ENCODE assay signal across 1 cellular context in the genomic region with DNA sequence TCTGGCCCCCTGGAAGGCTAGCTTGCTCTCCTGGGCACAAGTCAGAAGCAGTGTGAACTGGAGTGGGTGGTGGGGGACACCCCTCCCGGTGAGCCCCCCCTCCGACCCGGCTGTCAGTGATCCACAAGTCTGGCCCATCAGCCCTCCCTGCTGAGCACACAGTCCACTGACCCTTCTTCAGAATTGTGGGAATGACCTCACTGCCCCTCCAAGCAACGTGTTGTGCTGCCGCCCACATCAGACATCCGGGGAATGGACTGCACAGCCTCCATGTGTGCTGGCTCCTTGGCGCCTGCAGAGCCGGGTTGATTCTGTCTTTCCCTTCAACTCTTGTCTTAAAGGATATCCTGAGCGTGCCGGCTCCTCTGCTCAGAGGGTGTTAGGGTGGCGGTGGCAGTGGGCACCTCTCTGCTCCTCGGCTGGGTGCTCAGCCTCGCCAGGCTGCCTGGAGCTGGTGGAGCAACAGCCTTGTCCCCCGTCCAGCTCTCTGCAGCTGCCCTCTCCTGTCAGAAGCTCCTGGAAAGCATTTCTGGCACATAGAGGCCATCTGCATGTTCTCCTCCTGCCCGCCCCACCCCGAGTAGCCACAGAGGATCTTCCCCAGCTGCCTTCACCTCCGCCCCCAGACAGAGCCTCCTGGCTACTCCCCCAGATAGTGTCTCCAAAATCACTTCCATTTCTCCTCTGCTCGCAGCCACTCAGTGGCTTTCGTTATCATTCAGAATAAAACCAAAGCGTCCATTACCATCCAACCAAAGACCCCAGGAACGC.
TF ChIP-seq lines count a peak whose summit lies in the region.

No MANE protein-coding gene starts in this region.

TF ChIP-seq in H1, 55 proteins besides CTCF, POLR2A, EP300 and RAD21:
- TF ChIP-seq NRF1 (IDR thresholded peaks at IDR 0.05; ENCODE audit: low read depth, low read length) = no peak
- TF ChIP-seq, protein P1, sequence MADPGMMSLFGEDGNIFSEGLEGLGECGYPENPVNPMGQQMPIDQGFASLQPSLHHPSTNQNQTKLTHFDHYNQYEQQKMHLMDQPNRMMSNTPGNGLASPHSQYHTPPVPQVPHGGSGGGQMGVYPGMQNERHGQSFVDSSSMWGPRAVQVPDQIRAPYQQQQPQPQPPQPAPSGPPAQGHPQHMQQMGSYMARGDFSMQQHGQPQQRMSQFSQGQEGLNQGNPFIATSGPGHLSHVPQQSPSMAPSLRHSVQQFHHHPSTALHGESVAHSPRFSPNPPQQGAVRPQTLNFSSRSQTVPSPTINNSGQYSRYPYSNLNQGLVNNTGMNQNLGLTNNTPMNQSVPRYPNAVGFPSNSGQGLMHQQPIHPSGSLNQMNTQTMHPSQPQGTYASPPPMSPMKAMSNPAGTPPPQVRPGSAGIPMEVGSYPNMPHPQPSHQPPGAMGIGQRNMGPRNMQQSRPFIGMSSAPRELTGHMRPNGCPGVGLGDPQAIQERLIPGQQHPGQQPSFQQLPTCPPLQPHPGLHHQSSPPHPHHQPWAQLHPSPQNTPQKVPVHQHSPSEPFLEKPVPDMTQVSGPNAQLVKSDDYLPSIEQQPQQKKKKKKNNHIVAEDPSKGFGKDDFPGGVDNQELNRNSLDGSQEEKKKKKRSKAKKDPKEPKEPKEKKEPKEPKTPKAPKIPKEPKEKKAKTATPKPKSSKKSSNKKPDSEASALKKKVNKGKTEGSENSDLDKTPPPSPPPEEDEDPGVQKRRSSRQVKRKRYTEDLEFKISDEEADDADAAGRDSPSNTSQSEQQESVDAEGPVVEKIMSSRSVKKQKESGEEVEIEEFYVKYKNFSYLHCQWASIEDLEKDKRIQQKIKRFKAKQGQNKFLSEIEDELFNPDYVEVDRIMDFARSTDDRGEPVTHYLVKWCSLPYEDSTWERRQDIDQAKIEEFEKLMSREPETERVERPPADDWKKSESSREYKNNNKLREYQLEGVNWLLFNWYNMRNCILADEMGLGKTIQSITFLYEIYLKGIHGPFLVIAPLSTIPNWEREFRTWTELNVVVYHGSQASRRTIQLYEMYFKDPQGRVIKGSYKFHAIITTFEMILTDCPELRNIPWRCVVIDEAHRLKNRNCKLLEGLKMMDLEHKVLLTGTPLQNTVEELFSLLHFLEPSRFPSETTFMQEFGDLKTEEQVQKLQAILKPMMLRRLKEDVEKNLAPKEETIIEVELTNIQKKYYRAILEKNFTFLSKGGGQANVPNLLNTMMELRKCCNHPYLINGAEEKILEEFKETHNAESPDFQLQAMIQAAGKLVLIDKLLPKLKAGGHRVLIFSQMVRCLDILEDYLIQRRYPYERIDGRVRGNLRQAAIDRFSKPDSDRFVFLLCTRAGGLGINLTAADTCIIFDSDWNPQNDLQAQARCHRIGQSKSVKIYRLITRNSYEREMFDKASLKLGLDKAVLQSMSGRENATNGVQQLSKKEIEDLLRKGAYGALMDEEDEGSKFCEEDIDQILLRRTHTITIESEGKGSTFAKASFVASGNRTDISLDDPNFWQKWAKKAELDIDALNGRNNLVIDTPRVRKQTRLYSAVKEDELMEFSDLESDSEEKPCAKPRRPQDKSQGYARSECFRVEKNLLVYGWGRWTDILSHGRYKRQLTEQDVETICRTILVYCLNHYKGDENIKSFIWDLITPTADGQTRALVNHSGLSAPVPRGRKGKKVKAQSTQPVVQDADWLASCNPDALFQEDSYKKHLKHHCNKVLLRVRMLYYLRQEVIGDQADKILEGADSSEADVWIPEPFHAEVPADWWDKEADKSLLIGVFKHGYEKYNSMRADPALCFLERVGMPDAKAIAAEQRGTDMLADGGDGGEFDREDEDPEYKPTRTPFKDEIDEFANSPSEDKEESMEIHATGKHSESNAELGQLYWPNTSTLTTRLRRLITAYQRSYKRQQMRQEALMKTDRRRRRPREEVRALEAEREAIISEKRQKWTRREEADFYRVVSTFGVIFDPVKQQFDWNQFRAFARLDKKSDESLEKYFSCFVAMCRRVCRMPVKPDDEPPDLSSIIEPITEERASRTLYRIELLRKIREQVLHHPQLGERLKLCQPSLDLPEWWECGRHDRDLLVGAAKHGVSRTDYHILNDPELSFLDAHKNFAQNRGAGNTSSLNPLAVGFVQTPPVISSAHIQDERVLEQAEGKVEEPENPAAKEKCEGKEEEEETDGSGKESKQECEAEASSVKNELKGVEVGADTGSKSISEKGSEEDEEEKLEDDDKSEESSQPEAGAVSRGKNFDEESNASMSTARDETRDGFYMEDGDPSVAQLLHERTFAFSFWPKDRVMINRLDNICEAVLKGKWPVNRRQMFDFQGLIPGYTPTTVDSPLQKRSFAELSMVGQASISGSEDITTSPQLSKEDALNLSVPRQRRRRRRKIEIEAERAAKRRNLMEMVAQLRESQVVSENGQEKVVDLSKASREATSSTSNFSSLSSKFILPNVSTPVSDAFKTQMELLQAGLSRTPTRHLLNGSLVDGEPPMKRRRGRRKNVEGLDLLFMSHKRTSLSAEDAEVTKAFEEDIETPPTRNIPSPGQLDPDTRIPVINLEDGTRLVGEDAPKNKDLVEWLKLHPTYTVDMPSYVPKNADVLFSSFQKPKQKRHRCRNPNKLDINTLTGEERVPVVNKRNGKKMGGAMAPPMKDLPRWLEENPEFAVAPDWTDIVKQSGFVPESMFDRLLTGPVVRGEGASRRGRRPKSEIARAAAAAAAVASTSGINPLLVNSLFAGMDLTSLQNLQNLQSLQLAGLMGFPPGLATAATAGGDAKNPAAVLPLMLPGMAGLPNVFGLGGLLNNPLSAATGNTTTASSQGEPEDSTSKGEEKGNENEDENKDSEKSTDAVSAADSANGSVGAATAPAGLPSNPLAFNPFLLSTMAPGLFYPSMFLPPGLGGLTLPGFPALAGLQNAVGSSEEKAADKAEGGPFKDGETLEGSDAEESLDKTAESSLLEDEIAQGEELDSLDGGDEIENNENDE (IDR thresholded peaks at IDR 0.05; ENCODE audit: insufficient replicate concordance, low read length) = no peak
- TF ChIP-seq PHF8 (conservative IDR thresholded peaks at IDR 0.05; ENCODE audit: low read depth, low read length) = no peak
- TF ChIP-seq RNF2 (IDR thresholded peaks at IDR 0.05; ENCODE audit: borderline replicate concordance, low read depth, low read length, missing control alignments, poor library complexity, severe bottlenecking) = no peak
- TF ChIP-seq POLR2AphosphoS5 (IDR thresholded peaks at IDR 0.05; ENCODE audit: low read depth, low read length) = no peak
- no peak for TF ChIP-seq CTBP2 (IDR thresholded peaks at IDR 0.05; ENCODE audit: borderline replicate concordance, insufficient read depth, insufficient read length, low read length)
- TF ChIP-seq EZH2 (IDR thresholded peaks at IDR 0.05; ENCODE audit: low read depth, low read length, severe bottlenecking) = no peak
- no peak for TF ChIP-seq CEBPB (IDR thresholded peaks at IDR 0.05; ENCODE audit: low read depth, low read length)
- no peak for TF ChIP-seq CREB1 (IDR thresholded peaks at IDR 0.05)
- no peak for TF ChIP-seq SP2 (IDR thresholded peaks at IDR 0.05; ENCODE audit: low read length)
- TF ChIP-seq BACH1 (IDR thresholded peaks at IDR 0.05; ENCODE audit: low read length) = no peak
- TF ChIP-seq CBX8 (IDR thresholded peaks at IDR 0.05; ENCODE audit: borderline replicate concordance, low read depth, low read length) = no peak
- TF ChIP-seq, protein P2, sequence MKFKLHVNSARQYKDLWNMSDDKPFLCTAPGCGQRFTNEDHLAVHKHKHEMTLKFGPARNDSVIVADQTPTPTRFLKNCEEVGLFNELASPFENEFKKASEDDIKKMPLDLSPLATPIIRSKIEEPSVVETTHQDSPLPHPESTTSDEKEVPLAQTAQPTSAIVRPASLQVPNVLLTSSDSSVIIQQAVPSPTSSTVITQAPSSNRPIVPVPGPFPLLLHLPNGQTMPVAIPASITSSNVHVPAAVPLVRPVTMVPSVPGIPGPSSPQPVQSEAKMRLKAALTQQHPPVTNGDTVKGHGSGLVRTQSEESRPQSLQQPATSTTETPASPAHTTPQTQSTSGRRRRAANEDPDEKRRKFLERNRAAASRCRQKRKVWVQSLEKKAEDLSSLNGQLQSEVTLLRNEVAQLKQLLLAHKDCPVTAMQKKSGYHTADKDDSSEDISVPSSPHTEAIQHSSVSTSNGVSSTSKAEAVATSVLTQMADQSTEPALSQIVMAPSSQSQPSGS (IDR thresholded peaks at IDR 0.05; ENCODE audit: low read length) = no peak
- TF ChIP-seq CBX5 (IDR thresholded peaks at IDR 0.05; ENCODE audit: low read depth, low read length) = no peak
- TF ChIP-seq, protein P3, sequence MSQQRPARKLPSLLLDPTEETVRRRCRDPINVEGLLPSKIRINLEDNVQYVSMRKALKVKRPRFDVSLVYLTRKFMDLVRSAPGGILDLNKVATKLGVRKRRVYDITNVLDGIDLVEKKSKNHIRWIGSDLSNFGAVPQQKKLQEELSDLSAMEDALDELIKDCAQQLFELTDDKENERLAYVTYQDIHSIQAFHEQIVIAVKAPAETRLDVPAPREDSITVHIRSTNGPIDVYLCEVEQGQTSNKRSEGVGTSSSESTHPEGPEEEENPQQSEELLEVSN (IDR thresholded peaks at IDR 0.05) = no peak
- TF ChIP-seq TAF7 (optimal IDR thresholded peaks at IDR 0.05; ENCODE audit: borderline replicate concordance, low read depth, low read length) = no peak
- TF ChIP-seq BCL11A (IDR thresholded peaks at IDR 0.05; ENCODE audit: low read depth in 2 of 2, low read length in 2 of 2) = no peak
TF ChIP-seq in H1: peak in this region for 0.
